Comparison of ENCODE assay signal across 8 cellular contexts in genomic region chr5:149345147-149345891, GRCh38.
DNase-seq lines count a peak whose midpoint lies in the region; ATAC-seq and TF ChIP-seq lines count a peak whose summit lies in the region.

Gene GRPEL2 (plus strand): TSS chr5:149345499. CDS start chr5:149345540, 41 bp downstream.

- ATAC-seq in GM19043 (IDR thresholded peaks at IDR 0.05; ENCODE audit: low read depth, unreplicated experiment), result peak; percentile 94
- ATAC-seq in HG03378 (IDR thresholded peaks at IDR 0.05; ENCODE audit: unreplicated experiment), result peak; percentile 92

- H3K4me3 ChIP-seq in choroid plexus epithelial cell (ENCODE audit: low read depth, low read length), result peak within 1 kb of the TSS; percentile 98

- TF ChIP-seq CTCF in choroid plexus epithelial cell (conservative IDR thresholded peaks at IDR 0.05; ENCODE audit: low read depth, low read length), result no peak

- DNase-seq in AG20443 (ENCODE audit: low spot score) (peak; percentile 99), NCI-H510A treated with DMSO at 0.1 percent for 48 hours (lab: John Stamatoyannopoulos, UW) (peak; percentile 95), choroid plexus epithelial cell (ENCODE audit: low read depth) (peak; percentile 98), kidney tubule cell (ENCODE audit: low spot score) (peak; percentile 98)
- DNase-seq in activated CD4-positive, alpha-beta T cell treated with anti-CD3 and anti-CD28 coated beads for 24 hours (ENCODE audit: low read depth in 2 of 2), result peak; percentile 88 to 89
- DNase-seq in stimulated activated CD4-positive, alpha-beta T cell treated with anti-CD3 and anti-CD28 coated beads, Interleukin-1b, Interleukin-23, amount 100 ng/mL, for 24 hours (ENCODE audit: low read depth in 4 of 4, low spot score in 1 of 4), result peak; percentile 77 to 92 (median 86)

Comparison
In these comparisons a context has a peak if more than half of its experiments do, and no peak if none do; other contexts are left out.
1. Peak in every context shown above with its lines: DNase-seq, ATAC-seq and H3K4me3 ChIP-seq.